22 cellular contexts compared by ENCODE assay signal in genomic region chr4:153741529-153741928, GRCh38. TPM values are rescaled to one million over a fixed set of nuclear protein-coding genes. Genes with fewer than 3 reads are reported as not detected.
"Had no signal": no experiment of that assay in that cellular context is flagged by ENCODE, and none has a peak within 500 bp of the region (broad histone marks: within the 10 kb centered on the region; RNA-seq: fewer than 3 reads in every experiment).

No MANE protein-coding gene starts in this region.

- H3K4me1 Mint-ChIP-seq: endodermal cell, memory B cell, natural killer cell had no signal

- H3K27ac Mint-ChIP-seq: endodermal cell, memory B cell, natural killer cell had no signal

- DNase-seq: effector CD8-positive, alpha-beta T cell; endodermal cell; foreskin fibroblast; gastrocnemius medialis; head of caudate nucleus; natural killer cell; occipital lobe; pancreas; stimulated activated CD4-positive, alpha-beta T cell treated with anti-CD3 and anti-CD28 coated beads, Interleukin-12 subunit alpha, Interleukin-12 subunit beta, amount 100 ng/mL, for 4 hours; stimulated activated CD4-positive, alpha-beta T cell treated with anti-CD3 and anti-CD28 coated beads, Interleukin-1b, Interleukin-23, amount 100 ng/mL, for 48 hours; stimulated activated CD4-positive, alpha-beta T cell treated with anti-CD3 and anti-CD28 coated beads, Interleukin-4, amount 100 ng/mL, for 1 hour; stimulated activated CD8-positive, alpha-beta memory T cell treated with anti-CD3 and anti-CD28 coated beads, Interleukin-4, amount 100 ng/mL, for 48 hours; stimulated activated naive CD4-positive, alpha-beta T cell treated with Interleukin-2 at 50 U/mL for 16 hours; stomach; thyroid gland; trophoblast cell had no signal

- H3K4me3 Mint-ChIP-seq: endodermal cell, memory B cell, natural killer cell had no signal

- ATAC-seq: esophagus mucosa, gastrocnemius medialis, natural killer cell, pancreas, sciatic nerve had no signal

RNA-seq across cellular contexts. Expression of gene RNF175, which starts 18.3 kb away (rescaled TPM):
- polyA plus RNA-seq: keratinocyte, stomach had no signal

RNA-seq across cellular contexts. Expression of gene SFRP2, which starts 47.4 kb away (rescaled TPM):
- polyA plus RNA-seq: keratinocyte had no signal

RNA-seq across cellular contexts. Expression of gene TLR2, which starts 57.4 kb away (rescaled TPM):
- polyA plus RNA-seq: neural cell, smooth muscle cell had no signal
